ENCODE assay signal across 27 cellular contexts in genomic region chr18:27728659-27729058, GRCh38.
DNase-seq lines count a peak whose midpoint lies in the region; FAIRE-seq and TF ChIP-seq lines count a peak whose summit lies in the region.
"Had no signal": no experiment of that assay in that cellular context is flagged by ENCODE, and none has a peak within 500 bp of the region (broad histone marks: within the 10 kb centered on the region; RNA-seq: fewer than 3 reads in every experiment).

No MANE protein-coding gene starts in this region.

- no peaks in the 10 kb centered on the region for H3K36me3 ChIP-seq in bronchial epithelial cell (ENCODE audit: control insufficient read depth, insufficient read depth, low read length)
- H3K36me3 ChIP-seq: HAP-1, MG63, SJSA1 had no signal

- no peaks in the 10 kb centered on the region for H3K27me3 ChIP-seq in bronchial epithelial cell (ENCODE audit: control insufficient read depth, insufficient read depth, low read length)
- H3K27me3 ChIP-seq: MG63, SJSA1 had no signal

- no peak for TF ChIP-seq CTCF in bronchial epithelial cell (IDR thresholded peaks at IDR 0.05; ENCODE audit: insufficient read depth, low read length, severe bottlenecking)

- H3K4me3 ChIP-seq in bronchial epithelial cell (ENCODE audit: low read depth, low read length) = no peak overlapping the region
- H3K4me3 ChIP-seq: GM12878, HAP-1, MG63, PC-9, SJSA1 had no signal

- DNase-seq in HCEC 1CT = peak; percentile 30
- DNase-seq in M059J (ENCODE audit: low read depth) = peak; percentile 45
- peak; percentile 74 for DNase-seq in bronchial epithelial cell (ENCODE audit: low read depth)
- peak; percentile 26 for DNase-seq in kidney tubule cell (ENCODE audit: low spot score)
- no peak for DNase-seq in mesenteric fat pad (ENCODE audit: low spot score)
- no peak for DNase-seq in activated CD4-positive, alpha-beta T cell treated with anti-CD3 and anti-CD28 coated beads, Interleukin-2, amount 50 U/mL, for 4 hours
- DNase-seq in G401 (ENCODE audit: low spot score) = no peak
- DNase-seq: Caco-2; CD8-positive, alpha-beta T cell; DMS 273 treated with DMSO at 0.1 percent for 48 hours; GOT3; Karpas-422; MG63; NCI-H1105 treated with DMSO at 0.1 percent for 48 hours; NCI-H146; NCI-H1930; NCI-H2107; NCI-H446 treated with DMSO at 0.1 percent for 48 hours; NCI-H526; NCI-H82; NK-92 treated with Interleukin-12 subunit alpha and Interleukin-12 subunit beta, amount 100 ng/mL, for 24 hours; PC-9; Right ventricle myocardium superior had no signal

- in situ Hi-C loops in G401 (cut with HindIII; ENCODE audit: low sequenced_read_pairs) = no loop called here

- FAIRE-seq in bronchial epithelial cell (lab: Jason Lieb, UNC) = no peak
- FAIRE-seq: G401.6, GM12878 had no signal

Comparison
In these comparisons a context has a peak if more than half of its experiments do, and no peak if none do; other contexts are left out.
1. DNase-seq: peak in HCEC 1CT (single experiment), M059J (single experiment), bronchial epithelial cell (single experiment) and kidney tubule cell (single experiment); none in mesenteric fat pad (single experiment), activated CD4-positive, alpha-beta T cell treated with anti-CD3 and anti-CD28 coated beads, Interleukin-2, amount 50 U/mL, for 4 hours (0 of 2) and G401 (single experiment).